Comparison of ENCODE assay signal across 20 cellular contexts in genomic region chr6:134956676-134957075, GRCh38.
"Had no signal": no experiment of that assay in that cellular context is flagged by ENCODE, and none has a peak within 500 bp of the region (broad histone marks: within the 10 kb centered on the region; RNA-seq: fewer than 3 reads in every experiment).

No MANE protein-coding gene starts in this region.

- H3K9me3 ChIP-seq: pancreas had no signal

- H3K4me3 ChIP-seq: gastroesophageal sphincter, lung, pancreas, tibial artery had no signal

- H3K27me3 Mint-ChIP-seq: naive B cell, progenitor cell of endocrine pancreas had no signal

- H3K27ac Mint-ChIP-seq: naive B cell, nephron, progenitor cell of endocrine pancreas had no signal

- DNase-seq: effector memory CD4-positive, alpha-beta T cell; foreskin fibroblast; glutamatergic neuron; left colon; left ventricle myocardium superior; mesendoderm; naive B cell; occipital lobe; pancreas; right cardiac atrium; small intestine; stimulated activated CD4-positive, alpha-beta T cell treated with anti-CD3 and anti-CD28 coated beads, Interleukin-12 subunit alpha, Interleukin-12 subunit beta, amount 100 ng/mL, for 4 hours; stimulated activated naive CD4-positive, alpha-beta T cell; tibial artery had no signal

- H3K4me1 Mint-ChIP-seq: naive B cell, nephron had no signal

- H3K27me3 ChIP-seq: gastroesophageal sphincter, pancreas, tibial artery had no signal

- H3K4me3 Mint-ChIP-seq: naive B cell, nephron had no signal

- FAIRE-seq: endometrium, pancreas, small intestine had no signal

- H3K4me1 ChIP-seq: gastroesophageal sphincter, pancreas, tibial artery had no signal

- H3K27ac ChIP-seq: gastroesophageal sphincter, pancreas, tibial artery had no signal

- H3K36me3 ChIP-seq: pancreas had no signal

- ATAC-seq: esophagus mucosa, gastroesophageal sphincter, left colon, left ventricle myocardium superior, pancreas, right cardiac atrium had no signal
